Comparison of ENCODE assay signal across 15 cellular contexts in genomic region chr6:117870477-117871243, GRCh38. TPM values are rescaled to one million over a fixed set of nuclear protein-coding genes. Genes with fewer than 3 reads are reported as not detected.
DNase-seq lines count a peak whose midpoint lies in the region; ATAC-seq and TF ChIP-seq lines count a peak whose summit lies in the region.
"Had no signal": no experiment of that assay in that cellular context is flagged by ENCODE, and none has a peak within 500 bp of the region (broad histone marks: within the 10 kb centered on the region; RNA-seq: fewer than 3 reads in every experiment).

No MANE protein-coding gene starts in this region.

- no peak overlapping the region for H3K4me2 ChIP-seq in neural progenitor cell

- H2AFZ ChIP-seq in neural progenitor cell (replicated peaks), result no peak overlapping the region

- H3F3A ChIP-seq in neural progenitor cell (ENCODE audit: low read depth), result no peaks in the 10 kb centered on the region

- peak; percentile 82 to 86 for ATAC-seq in activated T-cell treated with anti-CD3 and anti-CD28 coated beads, Interleukin-2, amount 50 U/mL, for 72 hours (replicated peaks in 1 of 2)
- peak; percentile 92 for ATAC-seq in HG02571 (IDR thresholded peaks at IDR 0.05; ENCODE audit: unreplicated experiment)
- peak; percentile 90 for ATAC-seq in HG03378 (IDR thresholded peaks at IDR 0.05; ENCODE audit: unreplicated experiment)

- no peaks in the 10 kb centered on the region for H3K79me2 ChIP-seq in neural progenitor cell (ENCODE audit: low read depth)

- H3K27ac ChIP-seq in neural progenitor cell, result no peak overlapping the region
- H3K27ac ChIP-seq: stomach had no signal

- H4K20me1 ChIP-seq in neural progenitor cell (ENCODE audit: low read depth), result no peaks in the 10 kb centered on the region

- peaks cover 7% of the 10 kb centered on the region for H3K4me1 Mint-ChIP-seq in activated T-cell treated with anti-CD3 and anti-CD28 coated beads, Interleukin-2, amount 50 U/mL, for 72 hours (ENCODE audit: low read depth)
- peaks cover 5% of the 10 kb centered on the region for H3K4me1 Mint-ChIP-seq in neural progenitor cell
- H3K4me1 Mint-ChIP-seq: activated B cell treated with CpG ODN at 0.5 μM for 24 hours, memory B cell had no signal

- no peak overlapping the region for H3K4me3 ChIP-seq in neural progenitor cell
- H3K4me3 ChIP-seq: stomach had no signal

- H3K27me3 Mint-ChIP-seq in activated T-cell treated with anti-CD3 and anti-CD28 coated beads, Interleukin-2, amount 50 U/mL, for 72 hours (ENCODE audit: low read depth), result peaks cover 9% of the 10 kb centered on the region
- H3K27me3 Mint-ChIP-seq in neural progenitor cell (ENCODE audit: insufficient read depth, low read depth), result no peaks in the 10 kb centered on the region
- H3K27me3 Mint-ChIP-seq: memory B cell had no signal

- peaks cover 1 to 2% of the 10 kb centered on the region in 2 donors for H3K36me3 Mint-ChIP-seq in activated T-cell treated with anti-CD3 and anti-CD28 coated beads, Interleukin-2, amount 50 U/mL, for 72 hours (ENCODE audit: insufficient read depth in 2 of 2)
- H3K36me3 Mint-ChIP-seq in neural progenitor cell, result no peaks in the 10 kb centered on the region
- H3K36me3 Mint-ChIP-seq: memory B cell had no signal

- no peak overlapping the region for H3K9ac ChIP-seq in neural progenitor cell

- peaks cover 0 to 9% of the 10 kb centered on the region in 2 donors for H3K9me3 Mint-ChIP-seq in activated T-cell treated with anti-CD3 and anti-CD28 coated beads, Interleukin-2, amount 50 U/mL, for 72 hours
- peaks cover 11% of the 10 kb centered on the region for H3K9me3 Mint-ChIP-seq in neural progenitor cell

- H3K36me3 ChIP-seq in neural progenitor cell, result no peaks in the 10 kb centered on the region
- H3K36me3 ChIP-seq: stomach had no signal

- no peak for DNase-seq in activated T-cell treated with anti-CD3 and anti-CD28 coated beads, Interleukin-2, amount 50 U/mL, for 72 hours
- no peak for DNase-seq in activated T-cell treated with anti-CD3 and anti-CD28 coated beads for 4 hours
- no peak for DNase-seq in NCI-H1436 treated with DMSO at 0.1 percent for 48 hours (lab: John Stamatoyannopoulos, UW)
- DNase-seq in mucosa of gallbladder (ENCODE audit: low spot score), result no peak
- no peak for DNase-seq in neural progenitor cell (ENCODE audit: low spot score)
- no peak for DNase-seq in stimulated activated naive CD4-positive, alpha-beta T cell (lab: John Stamatoyannopoulos, UW)
- DNase-seq: activated B cell treated with CpG ODN at 0.5 μM for 24 hours; HFFc6; NCI-H510A; stimulated activated CD4-positive, alpha-beta T cell treated with anti-CD3 and anti-CD28 coated beads, Interleukin-2, amount 100 ng/mL, for 24 hours; stomach had no signal

- H3K4me3 Mint-ChIP-seq in activated T-cell treated with anti-CD3 and anti-CD28 coated beads, Interleukin-2, amount 50 U/mL, for 72 hours, result peak overlapping the region in 1 of 2 donors; percentile 45
- no peak overlapping the region for H3K4me3 Mint-ChIP-seq in neural progenitor cell
- H3K4me3 Mint-ChIP-seq: activated B cell treated with CpG ODN at 0.5 μM for 24 hours, HFFc6, memory B cell had no signal

- no peak for TF ChIP-seq CTCF in neural progenitor cell (IDR thresholded peaks at IDR 0.05)

- no peaks in the 10 kb centered on the region for H3K27me3 ChIP-seq in neural progenitor cell
- H3K27me3 ChIP-seq: stomach had no signal

- H3K27ac Mint-ChIP-seq in activated T-cell treated with anti-CD3 and anti-CD28 coated beads, Interleukin-2, amount 50 U/mL, for 72 hours, result peak overlapping the region; percentile 92
- no peak overlapping the region for H3K27ac Mint-ChIP-seq in neural progenitor cell
- H3K27ac Mint-ChIP-seq: activated B cell treated with CpG ODN at 0.5 μM for 24 hours, HFFc6, memory B cell had no signal

- H3K9me3 ChIP-seq in neural progenitor cell (ENCODE audit: low read depth), result no peaks in the 10 kb centered on the region

- no peaks in the 10 kb centered on the region for H3K4me1 ChIP-seq in neural progenitor cell
- H3K4me1 ChIP-seq: stomach had no signal

RNA-seq across cellular contexts. Expression of gene SLC35F1, which starts 36.4 kb away (rescaled TPM):
- total RNA-seq in activated T-cell treated with anti-CD3 and anti-CD28 coated beads, Interleukin-2, amount 50 U/mL, for 72 hours, result 1 to 10 TPM in 1 of 2 donors, under 1 TPM in 1; 0.50 to 2.3 TPM
- total RNA-seq in mucosa of gallbladder (1.1 TPM), neural progenitor cell (ENCODE audit: low replicate concordance) (17.7 and 24.3 TPM in 2 replicates)
- total RNA-seq: activated B cell treated with CpG ODN at 0.5 μM for 24 hours, epithelial cell of proximal tubule, HFFc6 had no signal
